1 cellular context compared by ENCODE assay signal in genomic region chr16:57648590-57649442, GRCh38.
A peak's percentile ranks its signal among the peaks of the same experiment; 100 is the strongest.
TF ChIP-seq lines count a peak whose summit lies in the region.

No MANE protein-coding gene starts in this region.

TF ChIP-seq in HepG2, 621 proteins besides CTCF, POLR2A, EP300 and RAD21 (continues in another document):
- TF ChIP-seq ZNF556 (CRISPR knock-in tag; IDR thresholded peaks at IDR 0.05; ENCODE audit: borderline replicate concordance) = peak; percentile 94; the same call in 1 of the 2 replicates
- peak; percentile 71; the same call in 1 of the 2 replicates for TF ChIP-seq ZNF142 (CRISPR knock-in tag; IDR thresholded peaks at IDR 0.05)
- TF ChIP-seq HES4 (CRISPR knock-in tag; IDR thresholded peaks at IDR 0.05; ENCODE audit: borderline replicate concordance) = peak; percentile 52; the same call in 1 of the 2 replicates
- TF ChIP-seq ZNF280B (CRISPR knock-in tag; IDR thresholded peaks at IDR 0.05; ENCODE audit: borderline replicate concordance) = peak; percentile 48; the same call in 1 of the 2 replicates
- peak; percentile 98 for TF ChIP-seq ZNF629 (CRISPR knock-in tag; conservative IDR thresholded peaks at IDR 0.05)
- TF ChIP-seq ARID3A (IDR thresholded peaks at IDR 0.05; ENCODE audit: low read depth, low read length) = peak; percentile 87
- no peak for TF ChIP-seq TAF1 (CRISPR knock-in tag; IDR thresholded peaks at IDR 0.05)
- peak; percentile 55; the same call in 1 of the 2 replicates for TF ChIP-seq ZNF264 (CRISPR knock-in tag; IDR thresholded peaks at IDR 0.05)
- TF ChIP-seq SMC3 (IDR thresholded peaks at IDR 0.05; ENCODE audit: low read length) = peak; percentile 100
- 0 out of 2 replicates have a peak, but pooled peaks have one; percentile 75 for TF ChIP-seq ZSCAN5A (CRISPR knock-in tag; IDR thresholded peaks at IDR 0.05; ENCODE audit: borderline replicate concordance)
- TF ChIP-seq FOXJ3 (CRISPR knock-in tag; IDR thresholded peaks at IDR 0.05; ENCODE audit: borderline replicate concordance) = 0 out of 2 replicates have a peak, but pooled peaks have one; percentile 47
- peak; percentile 59; the same call in 1 of the 2 replicates for TF ChIP-seq SP140L (CRISPR knock-in tag; IDR thresholded peaks at IDR 0.05; ENCODE audit: borderline replicate concordance)
- 0 out of 2 replicates have a peak, but pooled peaks have one; percentile 34 for TF ChIP-seq ZNF3 (CRISPR knock-in tag; IDR thresholded peaks at IDR 0.05)
- TF ChIP-seq ZGPAT (CRISPR knock-in tag; IDR thresholded peaks at IDR 0.05) = peak; percentile 59; the same call in 1 of the 2 replicates
- TF ChIP-seq RCOR2 (CRISPR knock-in tag; IDR thresholded peaks at IDR 0.05) = peak; percentile 56; the same call in 1 of the 2 replicates
- no peak for TF ChIP-seq ZNF496 (CRISPR knock-in tag; IDR thresholded peaks at IDR 0.05; ENCODE audit: insufficient replicate concordance)
- TF ChIP-seq JUN (CRISPR knock-in tag; IDR thresholded peaks at IDR 0.05) = peak; percentile 55; the same call in 1 of the 2 replicates
- TF ChIP-seq RFXANK (CRISPR knock-in tag; IDR thresholded peaks at IDR 0.05) = no peak
- TF ChIP-seq THRA (CRISPR knock-in tag; IDR thresholded peaks at IDR 0.05; ENCODE audit: borderline replicate concordance) = peak; percentile 81; the same call in 1 of the 2 replicates
- TF ChIP-seq IKZF5 (CRISPR knock-in tag; IDR thresholded peaks at IDR 0.05) = peak; percentile 87; the same call in 1 of the 2 replicates
- TF ChIP-seq ZNF333 (CRISPR knock-in tag; IDR thresholded peaks at IDR 0.05; ENCODE audit: borderline replicate concordance) = peak; percentile 47; the same call in 1 of the 2 replicates
- TF ChIP-seq ZSCAN29 (CRISPR knock-in tag; conservative IDR thresholded peaks at IDR 0.05) = 0 out of 2 replicates have a peak, but pooled peaks have one; percentile 74
- peak; percentile 57; the same call in 1 of the 2 replicates for TF ChIP-seq MED13 (CRISPR knock-in tag; IDR thresholded peaks at IDR 0.05)
- peak; percentile 76; the same call in 1 of the 2 replicates for TF ChIP-seq PATZ1 (CRISPR knock-in tag; IDR thresholded peaks at IDR 0.05)
- no peak for TF ChIP-seq TBX3 (IDR thresholded peaks at IDR 0.05; ENCODE audit: borderline replicate concordance)
- no peak for TF ChIP-seq ZNF44 (CRISPR knock-in tag; IDR thresholded peaks at IDR 0.05)
- TF ChIP-seq ZSCAN25 (CRISPR knock-in tag; IDR thresholded peaks at IDR 0.05) = peak; percentile 73
- no peak for TF ChIP-seq FOSL1 (CRISPR knock-in tag; IDR thresholded peaks at IDR 0.05; ENCODE audit: borderline replicate concordance)
- TF ChIP-seq ZNF777 (CRISPR knock-in tag; IDR thresholded peaks at IDR 0.05) = no peak
- TF ChIP-seq MTERF4 (CRISPR knock-in tag; IDR thresholded peaks at IDR 0.05) = no peak
- TF ChIP-seq YEATS2 (CRISPR knock-in tag; IDR thresholded peaks at IDR 0.05; ENCODE audit: borderline replicate concordance) = peak; percentile 80; the same call in 1 of the 2 replicates
- no peak for TF ChIP-seq ZBTB49 (CRISPR knock-in tag; IDR thresholded peaks at IDR 0.05; ENCODE audit: borderline replicate concordance)
